Comparison of ENCODE assay signal across 9 cellular contexts in the genomic region with DNA sequence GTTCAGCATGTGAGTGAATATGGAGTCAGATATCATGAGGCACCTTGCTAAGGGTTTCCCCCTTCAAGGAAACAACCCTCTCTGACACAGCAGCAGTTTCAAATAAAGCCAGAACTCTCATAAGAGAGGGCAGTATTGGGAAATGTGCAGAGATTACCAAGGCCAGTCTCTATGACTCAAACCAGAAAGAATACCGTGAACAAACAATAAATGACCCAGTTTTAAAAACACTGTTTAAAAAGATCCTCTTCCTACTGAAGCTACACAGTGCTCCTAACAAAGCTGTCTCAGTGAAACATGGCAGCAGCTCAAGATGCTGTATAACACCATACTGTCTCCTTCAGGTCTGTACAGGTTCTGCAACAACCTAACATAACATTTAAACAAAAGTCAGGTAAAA.
A peak's percentile ranks its signal among the peaks of the same experiment; 100 is the strongest.
DNase-seq lines count a peak whose midpoint lies in the region; ATAC-seq and TF ChIP-seq lines count a peak whose summit lies in the region.
"Had no signal": no experiment of that assay in that cellular context is flagged by ENCODE, and none has a peak within 500 bp of the region (broad histone marks: within the 10 kb centered on the region; RNA-seq: fewer than 3 reads in every experiment).

No MANE protein-coding gene starts in this region.

- CTCF ChIA-PET in CD4-positive, alpha-beta memory T cell (lab: Charles Lee; ENCODE audit: partially characterized antibody) = interaction anchor here (0.8 to 14.3 kb wide), 13 partner anchors 34 to 316 kb away, joined by 3 to 274 read pairs (median 4); a partner anchor contains a TSS

- no peaks in the 10 kb centered on the region for H3K27me3 ChIP-seq in CD4-positive, alpha-beta memory T cell (ENCODE audit: insufficient read depth, low read length)
- H3K27me3 ChIP-seq in neutrophil = no peaks in the 10 kb centered on the region

- intact Hi-C loops in CD4-positive, alpha-beta memory T cell (cut with micrococcal nuclease) = no loop called here

- DNase-seq in CD4-positive, alpha-beta memory T cell = peak in 1 of 5 donors; percentile 43
- no peak for DNase-seq in SKM-1 treated with dmso at 0.1 percent for 144 hours (lab: John Stamatoyannopoulos, UW; ENCODE audit: unreplicated experiment)
- DNase-seq in activated CD4-positive, CD25-positive, alpha-beta regulatory T cell (lab: John Stamatoyannopoulos, UW) = no peak
- DNase-seq in H4 (ENCODE audit: low spot score) = no peak
- DNase-seq: activated naive CD8-positive, alpha-beta T cell treated with anti-CD3 and anti-CD28 coated beads, Interleukin-2, amount 10 ng/mL, durations not matched to agents 7 days and 5 days had no signal

- POLR2A ChIA-PET in CD4-positive, alpha-beta memory T cell (lab: Charles Lee; ENCODE audit: partially characterized antibody) = interaction anchor here (1.1 to 6.7 kb wide), 4 partner anchors 46 to 110 kb away, joined by 3 to 51 read pairs (median 4); no protein-coding TSS in a partner anchor

- peaks cover 26% of the 10 kb centered on the region for H3K4me1 ChIP-seq in CD4-positive, alpha-beta memory T cell (ENCODE audit: insufficient read depth, low read length)
- peaks cover 57 to 62% of the 10 kb centered on the region in 2 experiments for H3K4me1 ChIP-seq in neutrophil (ENCODE audit: control insufficient read depth in 1 of 2, insufficient read depth in 1 of 2, low read depth in 1 of 2, low read length in 1 of 2)

- peak overlapping the region; percentile 24 to 89 (median 74) for H3K27ac Mint-ChIP-seq in CD4-positive, alpha-beta memory T cell
- H3K27ac Mint-ChIP-seq: activated naive CD8-positive, alpha-beta T cell treated with anti-CD3 and anti-CD28 coated beads, Interleukin-2, amount 10 ng/mL, durations not matched to agents 7 days and 5 days had no signal

- no peak overlapping the region for H3K4me3 ChIP-seq in CD4-positive, alpha-beta memory T cell (ENCODE audit: low read length in 2 of 2)
- no peak overlapping the region for H3K4me3 ChIP-seq in neutrophil (ENCODE audit: low read depth in 1 of 2, low read length in 1 of 2)

- no peaks in the 10 kb centered on the region for H3K9me3 Mint-ChIP-seq in CD4-positive, alpha-beta memory T cell
- H3K9me3 Mint-ChIP-seq: activated naive CD8-positive, alpha-beta T cell treated with anti-CD3 and anti-CD28 coated beads, Interleukin-2, amount 10 ng/mL, durations not matched to agents 7 days and 5 days had no signal

- H3K9me3 ChIP-seq in CD4-positive, alpha-beta memory T cell (ENCODE audit: control insufficient read depth in 1 of 2, low read length in 2 of 2) = no peaks in the 10 kb centered on the region
- H3K9me3 ChIP-seq in neutrophil = no peaks in the 10 kb centered on the region

- H3K4me1 Mint-ChIP-seq in CD4-positive, alpha-beta memory T cell = peaks cover 29 to 46% (median 39%) of the 10 kb centered on the region in 4 donors

- no peaks in the 10 kb centered on the region for H3K27me3 Mint-ChIP-seq in CD4-positive, alpha-beta memory T cell
- H3K27me3 Mint-ChIP-seq: activated naive CD8-positive, alpha-beta T cell treated with anti-CD3 and anti-CD28 coated beads, Interleukin-2, amount 10 ng/mL, durations not matched to agents 7 days and 5 days had no signal

- peaks cover 21 to 56% of the 10 kb centered on the region in 2 donors for H3K36me3 Mint-ChIP-seq in CD4-positive, alpha-beta memory T cell

- no peak overlapping the region for H3K27ac ChIP-seq in CD4-positive, alpha-beta memory T cell (ENCODE audit: low read depth, low read length)
- H3K27ac ChIP-seq in cingulate gyrus (ENCODE audit: low read depth, low read length) (peak overlapping the region; percentile 39), neutrophil (peak overlapping the region; percentile 86)

- TF ChIP-seq CTCF in LNCAP (IDR thresholded peaks at IDR 0.05) = peak; percentile 35; the same call in 1 of the 2 replicates
- no peak for TF ChIP-seq CTCF in neutrophil (IDR thresholded peaks at IDR 0.05)

- ATAC-seq in GM18502 (IDR thresholded peaks at IDR 0.05; ENCODE audit: poor library complexity, unreplicated experiment) = no peak

- peaks cover 24% of the 10 kb centered on the region for H3K36me3 ChIP-seq in CD4-positive, alpha-beta memory T cell (ENCODE audit: insufficient read depth, low read length)
- H3K36me3 ChIP-seq in neutrophil = no peaks in the 10 kb centered on the region

- H3K4me3 Mint-ChIP-seq in CD4-positive, alpha-beta memory T cell = no peak overlapping the region
- H3K4me3 Mint-ChIP-seq: activated naive CD8-positive, alpha-beta T cell treated with anti-CD3 and anti-CD28 coated beads, Interleukin-2, amount 10 ng/mL, durations not matched to agents 7 days and 5 days had no signal
